Comparison of ENCODE assay signal across 1 cellular context in genomic region chr5:86376214-86376613, GRCh38.
TF ChIP-seq lines count a peak whose summit lies in the region.

No MANE protein-coding gene starts in this region.

TF ChIP-seq in HepG2, 621 proteins besides CTCF, POLR2A, EP300 and RAD21 (continued from another document):
- TF ChIP-seq ZNF749 (CRISPR knock-in tag; IDR thresholded peaks at IDR 0.05; ENCODE audit: borderline replicate concordance), result no peak
